In the genomic region with DNA sequence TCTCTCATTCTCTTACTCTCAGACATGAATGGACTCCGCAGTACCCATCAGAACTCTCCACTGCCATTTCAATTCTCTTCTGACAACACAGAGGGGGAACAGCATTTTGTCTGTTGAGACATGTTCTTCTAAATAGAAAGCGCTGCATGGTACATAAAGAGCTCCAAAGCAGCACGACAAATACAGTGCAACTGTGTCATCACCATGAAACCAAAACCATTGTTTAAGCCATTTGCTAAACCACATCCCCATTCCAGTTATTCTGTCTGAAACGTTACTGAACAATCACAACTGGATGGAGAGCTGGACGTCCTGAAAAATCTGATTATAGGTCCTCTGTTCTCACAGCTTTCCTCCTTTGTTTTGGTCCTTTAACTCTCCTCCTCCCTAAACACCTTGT, we compare ENCODE assay signal across 10 cellular contexts. TPM values are rescaled to one million over a fixed set of nuclear protein-coding genes. Genes with fewer than 3 reads are reported as not detected.
"Had no signal": no experiment of that assay in that cellular context is flagged by ENCODE, and none has a peak within 500 bp of the region (broad histone marks: within the 10 kb centered on the region; RNA-seq: fewer than 3 reads in every experiment).

No MANE protein-coding gene starts in this region.

- DNase-seq: activated CD4-positive, alpha-beta memory T cell treated with anti-CD3 and anti-CD28 coated beads, Interleukin-2, amount 10 ng/mL, durations not matched to agents 7 days and 5 days; activated CD4-positive, alpha-beta T cell treated with anti-CD3 and anti-CD28 coated beads for 36 hours; activated CD8-positive, alpha-beta memory T cell treated with anti-CD3 and anti-CD28 coated beads, Interleukin-2, amount 50 U/mL, for 48 hours; activated naive CD4-positive, alpha-beta T cell treated with Interleukin-2 at 50 U/mL for 16 hours; activated naive CD8-positive, alpha-beta T cell treated with anti-CD3 and anti-CD28 coated beads, Interleukin-2, amount 50 U/mL, for 24 hours; islet precursor cell; pancreas; right cardiac atrium; T1000; WERI-Rb-1 had no signal

RNA-seq across cellular contexts. Expression of gene TENM4, which starts 17.9 kb away (rescaled TPM):
- total RNA-seq: activated CD4-positive, alpha-beta memory T cell treated with anti-CD3 and anti-CD28 coated beads, Interleukin-2, amount 10 ng/mL, durations not matched to agents 7 days and 5 days; activated CD4-positive, alpha-beta T cell treated with anti-CD3 and anti-CD28 coated beads for 36 hours had no signal
